In genomic region chr1:183685112-183685713, GRCh38 we compare ENCODE assay signal across 1 cellular context.
TF ChIP-seq lines count a peak whose summit lies in the region.

No MANE protein-coding gene starts in this region.

TF ChIP-seq in K562, 482 proteins besides CTCF, POLR2A, EP300 and RAD21:
- TF ChIP-seq ZNF589 (CRISPR knock-in tag; IDR thresholded peaks at IDR 0.05; ENCODE audit: low read depth) (no peak), TEAD4 (IDR thresholded peaks at IDR 0.05; ENCODE audit: low read length) (0 out of 2 replicates have a peak, but pooled peaks have one; percentile 12), TEAD4 (CRISPR knock-in tag; IDR thresholded peaks at IDR 0.05; ENCODE audit: borderline replicate concordance) (no peak), FIP1L1 (IDR thresholded peaks at IDR 0.05; ENCODE audit: low read depth, low read length, poor library complexity, severe bottlenecking) (no peak), THRAP3 (IDR thresholded peaks at IDR 0.05; ENCODE audit: borderline replicate concordance) (no peak), TSHZ1 (CRISPR knock-in tag; IDR thresholded peaks at IDR 0.05) (no peak), CBFA2T2 (conservative IDR thresholded peaks at IDR 0.05) (no peak), PPARD (CRISPR knock-in tag; IDR thresholded peaks at IDR 0.05) (no peak), KLF16 (IDR thresholded peaks at IDR 0.05) (peak; percentile 23; the same call in 1 of the 2 replicates), VEZF1 (CRISPR knock-in tag; IDR thresholded peaks at IDR 0.05) (peak; percentile 10; the same call in 1 of the 2 replicates), JUN (IDR thresholded peaks at IDR 0.05; ENCODE audit: borderline replicate concordance, low read depth, low read length) (no peak), JUN (CRISPR knock-in tag; IDR thresholded peaks at IDR 0.05; ENCODE audit: borderline replicate concordance) (no peak), JUND (IDR thresholded peaks at IDR 0.05; ENCODE audit: borderline replicate concordance, low read depth, low read length) (peak; percentile 14; the same call in 1 of the 2 replicates), JUND (tag; IDR thresholded peaks at IDR 0.05; ENCODE audit: borderline replicate concordance, low read depth, low read length) (no peak), ZNF174 (CRISPR knock-in tag; IDR thresholded peaks at IDR 0.05) (no peak), SMAD4 (CRISPR knock-in tag; conservative IDR thresholded peaks at IDR 0.05) (0 out of 2 replicates have a peak, but pooled peaks have one; percentile 17), GATAD2B (IDR thresholded peaks at IDR 0.05; ENCODE audit: borderline replicate concordance) (0 out of 2 replicates have a peak, but pooled peaks have one; percentile 33), TFAP4 (CRISPR knock-in tag; IDR thresholded peaks at IDR 0.05; ENCODE audit: borderline replicate concordance) (no peak), PHF21A (IDR thresholded peaks at IDR 0.05; ENCODE audit: borderline replicate concordance, low read depth) (no peak), RNF2 (IDR thresholded peaks at IDR 0.05) (no peak), DEAF1 (CRISPR knock-in tag; IDR thresholded peaks at IDR 0.05) (peak; percentile 77), BCLAF1 (IDR thresholded peaks at IDR 0.05; ENCODE audit: borderline replicate concordance in 1 of 2, control insufficient read depth in 1 of 2, low read depth in 2 of 2, low read length in 1 of 2) (no peak), CLOCK (CRISPR knock-in tag; IDR thresholded peaks at IDR 0.05; ENCODE audit: borderline replicate concordance) (no peak), ARID3A (IDR thresholded peaks at IDR 0.05; ENCODE audit: borderline replicate concordance, low read depth, low read length) (0 out of 2 replicates have a peak, but pooled peaks have one; percentile 30), SMC3 (conservative IDR thresholded peaks at IDR 0.05; ENCODE audit: insufficient read depth, low read depth, low read length) (peak; percentile 59), RBM14 (IDR thresholded peaks at IDR 0.05; ENCODE audit: borderline replicate concordance, insufficient read depth, low read depth, low read length) (no peak), SFPQ (IDR thresholded peaks at IDR 0.05; ENCODE audit: low read depth, low read length) (no peak), ETV1 (tag; conservative IDR thresholded peaks at IDR 0.05; ENCODE audit: low read depth) (no peak)
